ENCODE assay signal across 24 cellular contexts in genomic region chr1:86645866-86646647, GRCh38.
"Had no signal": no experiment of that assay in that cellular context is flagged by ENCODE, and none has a peak within 500 bp of the region (broad histone marks: within the 10 kb centered on the region; RNA-seq: fewer than 3 reads in every experiment).

No MANE protein-coding gene starts in this region.

- H3K27ac Mint-ChIP-seq: activated CD8-positive, alpha-beta memory T cell treated with anti-CD3 and anti-CD28 coated beads, Interleukin-2, amount 10 ng/mL, durations not matched to agents 7 days and 5 days; activated CD8-positive, alpha-beta T cell treated with anti-CD3 and anti-CD28 coated beads, Interleukin-2, amount 10 ng/mL, durations not matched to agents 7 days and 5 days; activated naive CD8-positive, alpha-beta T cell; activated T-cell treated with anti-CD3 and anti-CD28 coated beads, Interleukin-2, amount 50 U/mL, for 72 hours; dendritic cell treated with granulocyte-macrophage colony-stimulating factor and Interleukin-4, amounts not matched to agents 40 ng/mL and 50 ng/mL, for 4 days; endodermal cell; progenitor cell of endocrine pancreas; stimulated activated effector memory CD8-positive, alpha-beta T cell treated with anti-CD3 and anti-CD28 coated beads, Interleukin-12 subunit alpha, Interleukin-12 subunit beta, amount 100 ng/mL, for 72 hours; stimulated activated naive CD8-positive, alpha-beta T cell treated with anti-CD3 and anti-CD28 coated beads, Interleukin-15, Interleukin-2, amounts not matched to agents 100 ng/mL and 50 ng/mL, for 24 hours had no signal

- DNase-seq: activated CD4-positive, alpha-beta T cell treated with anti-CD3 and anti-CD28 coated beads, Interleukin-2, amount 50 U/mL, for 1 hour; activated CD8-positive, alpha-beta memory T cell treated with anti-CD3 and anti-CD28 coated beads, Interleukin-2, amount 10 ng/mL, durations not matched to agents 7 days and 5 days; activated CD8-positive, alpha-beta T cell treated with anti-CD3 and anti-CD28 coated beads, Interleukin-2, amount 10 ng/mL, durations not matched to agents 7 days and 5 days; activated naive CD4-positive, alpha-beta T cell; activated T-cell treated with anti-CD3 and anti-CD28 coated beads, Interleukin-2, amount 50 U/mL, for 72 hours; anterior cingulate cortex; endodermal cell; esophagus squamous epithelium; gastrocnemius medialis; glutamatergic neuron; left lung; ovary; sigmoid colon; small intestine; stimulated activated CD4-positive, alpha-beta T cell treated with anti-CD3 and anti-CD28 coated beads, Interleukin-4, amount 100 ng/mL, for 24 hours; trophoblast cell had no signal

- H3K27me3 ChIP-seq: esophagus squamous epithelium, gastrocnemius medialis, left lung, ovary, sigmoid colon had no signal

- H3K36me3 Mint-ChIP-seq: activated CD8-positive, alpha-beta memory T cell treated with anti-CD3 and anti-CD28 coated beads, Interleukin-2, amount 10 ng/mL, durations not matched to agents 7 days and 5 days; activated naive CD8-positive, alpha-beta T cell; stimulated activated effector memory CD8-positive, alpha-beta T cell treated with anti-CD3 and anti-CD28 coated beads, Interleukin-12 subunit alpha, Interleukin-12 subunit beta, amount 100 ng/mL, for 72 hours had no signal

- H3K27me3 Mint-ChIP-seq: activated CD8-positive, alpha-beta memory T cell treated with anti-CD3 and anti-CD28 coated beads, Interleukin-2, amount 10 ng/mL, durations not matched to agents 7 days and 5 days; central memory CD8-positive, alpha-beta T cell; dendritic cell treated with granulocyte-macrophage colony-stimulating factor and Interleukin-4, amounts not matched to agents 40 ng/mL and 50 ng/mL, for 4 days; progenitor cell of endocrine pancreas; stimulated activated naive CD8-positive, alpha-beta T cell treated with anti-CD3 and anti-CD28 coated beads, Interleukin-15, Interleukin-2, amounts not matched to agents 100 ng/mL and 50 ng/mL, for 24 hours had no signal

- H3K4me3 Mint-ChIP-seq: activated CD8-positive, alpha-beta memory T cell treated with anti-CD3 and anti-CD28 coated beads, Interleukin-2, amount 10 ng/mL, durations not matched to agents 7 days and 5 days; activated CD8-positive, alpha-beta T cell treated with anti-CD3 and anti-CD28 coated beads, Interleukin-2, amount 10 ng/mL, durations not matched to agents 7 days and 5 days; activated naive CD8-positive, alpha-beta T cell; activated T-cell treated with anti-CD3 and anti-CD28 coated beads, Interleukin-2, amount 50 U/mL, for 72 hours; central memory CD8-positive, alpha-beta T cell; dendritic cell treated with granulocyte-macrophage colony-stimulating factor and Interleukin-4, amounts not matched to agents 40 ng/mL and 50 ng/mL, for 4 days; endodermal cell; stimulated activated effector memory CD8-positive, alpha-beta T cell treated with anti-CD3 and anti-CD28 coated beads, Interleukin-12 subunit alpha, Interleukin-12 subunit beta, amount 100 ng/mL, for 72 hours; stimulated activated naive CD8-positive, alpha-beta T cell treated with anti-CD3 and anti-CD28 coated beads, Interleukin-15, Interleukin-2, amounts not matched to agents 100 ng/mL and 50 ng/mL, for 24 hours had no signal

- ATAC-seq: activated CD8-positive, alpha-beta memory T cell treated with anti-CD3 and anti-CD28 coated beads, Interleukin-2, amount 10 ng/mL, durations not matched to agents 7 days and 5 days; activated CD8-positive, alpha-beta T cell treated with anti-CD3 and anti-CD28 coated beads, Interleukin-2, amount 10 ng/mL, durations not matched to agents 7 days and 5 days; activated T-cell treated with anti-CD3 and anti-CD28 coated beads, Interleukin-2, amount 50 U/mL, for 72 hours; gastrocnemius medialis; left lung; stimulated activated effector memory CD8-positive, alpha-beta T cell treated with anti-CD3 and anti-CD28 coated beads, Interleukin-12 subunit alpha, Interleukin-12 subunit beta, amount 100 ng/mL, for 72 hours had no signal

- H3K4me1 ChIP-seq: gastrocnemius medialis, left lung, sigmoid colon had no signal

- H3K9me3 ChIP-seq: esophagus squamous epithelium, gastrocnemius medialis, left lung, ovary, sigmoid colon, thoracic aorta had no signal

- H3K4me1 Mint-ChIP-seq: activated CD8-positive, alpha-beta memory T cell treated with anti-CD3 and anti-CD28 coated beads, Interleukin-2, amount 10 ng/mL, durations not matched to agents 7 days and 5 days; central memory CD8-positive, alpha-beta T cell; endodermal cell; stimulated activated effector memory CD8-positive, alpha-beta T cell treated with anti-CD3 and anti-CD28 coated beads, Interleukin-12 subunit alpha, Interleukin-12 subunit beta, amount 100 ng/mL, for 72 hours had no signal

- H3K36me3 ChIP-seq: esophagus squamous epithelium, gastrocnemius medialis, left lung, ovary, sigmoid colon, thoracic aorta had no signal

- H3K4me3 ChIP-seq: esophagus squamous epithelium, gastrocnemius medialis, left lung, lung, ovary, sigmoid colon, thoracic aorta had no signal

- H3K9me3 Mint-ChIP-seq: activated T-cell treated with anti-CD3 and anti-CD28 coated beads, Interleukin-2, amount 50 U/mL, for 72 hours; central memory CD8-positive, alpha-beta T cell; dendritic cell treated with granulocyte-macrophage colony-stimulating factor and Interleukin-4, amounts not matched to agents 40 ng/mL and 50 ng/mL, for 4 days; endodermal cell; stimulated activated effector memory CD8-positive, alpha-beta T cell treated with anti-CD3 and anti-CD28 coated beads, Interleukin-12 subunit alpha, Interleukin-12 subunit beta, amount 100 ng/mL, for 72 hours; stimulated activated naive CD8-positive, alpha-beta T cell treated with anti-CD3 and anti-CD28 coated beads, Interleukin-15, Interleukin-2, amounts not matched to agents 100 ng/mL and 50 ng/mL, for 24 hours had no signal

- H3K27ac ChIP-seq: gastrocnemius medialis, left lung, ovary, sigmoid colon, thoracic aorta had no signal
